ENCODE assay signal across 11 cellular contexts in genomic region chr1:85137660-85138059, GRCh38.
DNase-seq lines count a peak whose midpoint lies in the region; ATAC-seq and TF ChIP-seq lines count a peak whose summit lies in the region.
"Had no signal": no experiment of that assay in that cellular context is flagged by ENCODE, and none has a peak within 500 bp of the region (broad histone marks: within the 10 kb centered on the region; RNA-seq: fewer than 3 reads in every experiment).

No MANE protein-coding gene starts in this region.

- TF ChIP-seq POLR2A in right lobe of liver (IDR thresholded peaks at IDR 0.05), result no peak

- peaks cover 0 to 29% (median 12%) of the 10 kb centered on the region in 4 donors for H3K4me1 ChIP-seq in right lobe of liver

- peak overlapping the region in 2 of 3 donors; percentile 51 to 66 for H3K27ac ChIP-seq in right lobe of liver

- H3K9me3 Mint-ChIP-seq in immature natural killer cell, result no peaks in the 10 kb centered on the region
- H3K9me3 Mint-ChIP-seq: stimulated activated naive CD8-positive, alpha-beta T cell treated with anti-CD3 and anti-CD28 coated beads, Interleukin-15, Interleukin-2, amounts not matched to agents 100 ng/mL and 50 ng/mL, for 24 hours had no signal

- H3K4me1 Mint-ChIP-seq in immature natural killer cell, result no peaks in the 10 kb centered on the region
- H3K4me1 Mint-ChIP-seq: B cell had no signal

- no peaks in the 10 kb centered on the region for H3K27me3 ChIP-seq in right lobe of liver

- 23% methylated on average over 9 of the region's 9 CpGs for WGBS in right lobe of liver (ENCODE audit: insufficient coverage, low coverage, low lambda C conversion rate, missing lambda C conversion rate)

- peak; percentile 92 to 96 (median 95) for ATAC-seq in right lobe of liver
- no peak for ATAC-seq in GM18858 (IDR thresholded peaks at IDR 0.05; ENCODE audit: unreplicated experiment)
- no peak for ATAC-seq in HG02623 (IDR thresholded peaks at IDR 0.05; ENCODE audit: unreplicated experiment)
- no peak for ATAC-seq in GM21360 (IDR thresholded peaks at IDR 0.05; ENCODE audit: unreplicated experiment)

- no peaks in the 10 kb centered on the region for H3K36me3 ChIP-seq in right lobe of liver

- no peak overlapping the region for H3K4me3 Mint-ChIP-seq in immature natural killer cell
- H3K4me3 Mint-ChIP-seq: B cell; stimulated activated naive CD8-positive, alpha-beta T cell treated with anti-CD3 and anti-CD28 coated beads, Interleukin-15, Interleukin-2, amounts not matched to agents 100 ng/mL and 50 ng/mL, for 24 hours had no signal

- H3K27me3 Mint-ChIP-seq in immature natural killer cell (ENCODE audit: low read depth in 3 of 3), result peaks cover 0 to 2% (median 0%) of the 10 kb centered on the region in 3 donors

- no peaks in the 10 kb centered on the region for H3K36me3 Mint-ChIP-seq in immature natural killer cell

- no peak overlapping the region for H3K27ac Mint-ChIP-seq in immature natural killer cell
- H3K27ac Mint-ChIP-seq: B cell; stimulated activated naive CD8-positive, alpha-beta T cell treated with anti-CD3 and anti-CD28 coated beads, Interleukin-15, Interleukin-2, amounts not matched to agents 100 ng/mL and 50 ng/mL, for 24 hours had no signal

- DNase-seq in Ammon's horn (ENCODE audit: low spot score) (peak; percentile 71), NCI-H1694 treated with DMSO at 0.1 percent for 48 hours (lab: John Stamatoyannopoulos, UW) (peak; percentile 98), amygdala (lab: John Stamatoyannopoulos, UW) (peak in 31 of 56 donors; percentile 3 to 54 (median 23)), right lobe of liver (peak; percentile 84 to 95 (median 91)), immature natural killer cell (no peak)
- DNase-seq: MM.1S had no signal

- H3K9me3 ChIP-seq in right lobe of liver, result no peaks in the 10 kb centered on the region

- intact Hi-C loops in right lobe of liver (cut with DNase I), result no loop called here

- TF ChIP-seq CTCF in right lobe of liver (IDR thresholded peaks at IDR 0.05), result no peak

- H3K4me3 ChIP-seq in right lobe of liver, result peak overlapping the region in 2 of 3 donors; percentile 3 to 31

Comparison
In these comparisons a context has a peak if more than half of its experiments do, and no peak if none do; other contexts are left out.
1. DNase-seq: peak in Ammon's horn (single experiment), NCI-H1694 treated with DMSO at 0.1 percent for 48 hours (single experiment), amygdala (31 of 56) and right lobe of liver (3 of 3); none in immature natural killer cell (0 of 3).
2. ATAC-seq: peak in right lobe of liver (4 of 4); none in GM18858 (single experiment), HG02623 (single experiment) and GM21360 (single experiment).